Comparison of ENCODE assay signal across 19 cellular contexts in genomic region chr10:75466016-75466415, GRCh38. TPM values are rescaled to one million over a fixed set of nuclear protein-coding genes. Genes with fewer than 3 reads are reported as not detected.
"Had no signal": no experiment of that assay in that cellular context is flagged by ENCODE, and none has a peak within 500 bp of the region (broad histone marks: within the 10 kb centered on the region; RNA-seq: fewer than 3 reads in every experiment).

No MANE protein-coding gene starts in this region.

- ATAC-seq: activated CD4-positive, CD25-positive, alpha-beta regulatory T cell treated with anti-CD3 and anti-CD28 coated beads, Interleukin-2, amount 50 U/mL, for 24 hours; activated CD8-positive, alpha-beta T cell treated with anti-CD3 and anti-CD28 coated beads for 36 hours; activated T-cell treated with anti-CD3 and anti-CD28 coated beads, Interleukin-2, amount 50 U/mL, for 72 hours had no signal

- H3K4me1 Mint-ChIP-seq: activated naive CD4-positive, alpha-beta T cell treated with anti-CD3 and anti-CD28 coated beads, Interleukin-2, amount 10 ng/mL, durations not matched to agents 7 days and 5 days; activated naive CD8-positive, alpha-beta T cell treated with anti-CD3 and anti-CD28 coated beads for 36 hours; central memory CD8-positive, alpha-beta T cell had no signal

- H3K36me3 Mint-ChIP-seq: activated naive CD4-positive, alpha-beta T cell treated with anti-CD3 and anti-CD28 coated beads, Interleukin-2, amount 10 ng/mL, durations not matched to agents 7 days and 5 days; activated naive CD8-positive, alpha-beta T cell treated with anti-CD3 and anti-CD28 coated beads for 36 hours had no signal

- H3K4me3 Mint-ChIP-seq: activated CD8-positive, alpha-beta T cell treated with anti-CD3 and anti-CD28 coated beads for 36 hours; activated naive CD4-positive, alpha-beta T cell treated with anti-CD3 and anti-CD28 coated beads, Interleukin-2, amount 10 ng/mL, durations not matched to agents 7 days and 5 days; activated naive CD8-positive, alpha-beta T cell treated with anti-CD3 and anti-CD28 coated beads for 36 hours; activated T-cell treated with anti-CD3 and anti-CD28 coated beads, Interleukin-2, amount 50 U/mL, for 72 hours; central memory CD8-positive, alpha-beta T cell; T-helper 1 cell treated with Interleukin-12 subunit alpha and Interleukin-12 subunit beta and Interleukin-4 antibody, amounts not matched to agents 30 μg/mL and 1 μg/mL, for 36 hours had no signal

- DNase-seq: activated CD4-positive, alpha-beta T cell treated with anti-CD3 and anti-CD28 coated beads for 4 hours; activated CD8-positive, alpha-beta memory T cell treated with anti-CD3 and anti-CD28 coated beads, Interleukin-2, amount 50 U/mL, for 4 hours; activated CD8-positive, alpha-beta T cell treated with anti-CD3 and anti-CD28 coated beads for 36 hours; activated gamma-delta T cell treated with Interleukin-2 at 50 U/mL for 16 hours; activated naive CD4-positive, alpha-beta T cell treated with anti-CD3 and anti-CD28 coated beads, Interleukin-2, amount 10 ng/mL, durations not matched to agents 7 days and 5 days; activated naive CD8-positive, alpha-beta T cell treated with anti-CD3 and anti-CD28 coated beads for 36 hours; activated T-cell treated with anti-CD3 and anti-CD28 coated beads, Interleukin-2, amount 50 U/mL, for 72 hours; anterior cingulate cortex; Kasumi-1; KBM-7; NCI-H1436 treated with DMSO at 0.1 percent for 48 hours; NCI-H187 treated with DMSO at 0.1 percent for 48 hours; NCI-H2081 treated with DMSO at 0.1 percent for 48 hours; NCI-H446; NCI-H524 had no signal

- H3K27me3 Mint-ChIP-seq: activated naive CD4-positive, alpha-beta T cell treated with anti-CD3 and anti-CD28 coated beads, Interleukin-2, amount 10 ng/mL, durations not matched to agents 7 days and 5 days; activated naive CD8-positive, alpha-beta T cell treated with anti-CD3 and anti-CD28 coated beads for 36 hours had no signal

- H3K9me3 Mint-ChIP-seq: activated CD8-positive, alpha-beta T cell treated with anti-CD3 and anti-CD28 coated beads for 36 hours; activated naive CD4-positive, alpha-beta T cell treated with anti-CD3 and anti-CD28 coated beads, Interleukin-2, amount 10 ng/mL, durations not matched to agents 7 days and 5 days; activated naive CD8-positive, alpha-beta T cell treated with anti-CD3 and anti-CD28 coated beads for 36 hours; activated T-cell treated with anti-CD3 and anti-CD28 coated beads, Interleukin-2, amount 50 U/mL, for 72 hours; activated T-helper 2 cell treated with anti-CD3 and anti-CD28 coated beads, Interferon-gamma antibody, Interleukin-2, Interleukin-4, amounts not matched to agents 10 μg/mL and 5 μg/mL and 100 μg/mL, durations not matched to agents 14 hours and 24 hours and 36 hours; central memory CD8-positive, alpha-beta T cell; T-helper 1 cell treated with Interleukin-12 subunit alpha and Interleukin-12 subunit beta and Interleukin-4 antibody, amounts not matched to agents 30 μg/mL and 1 μg/mL, for 36 hours had no signal

- H3K27ac Mint-ChIP-seq: activated CD8-positive, alpha-beta T cell treated with anti-CD3 and anti-CD28 coated beads for 36 hours; activated naive CD4-positive, alpha-beta T cell treated with anti-CD3 and anti-CD28 coated beads, Interleukin-2, amount 10 ng/mL, durations not matched to agents 7 days and 5 days; activated naive CD8-positive, alpha-beta T cell treated with anti-CD3 and anti-CD28 coated beads for 36 hours; activated T-cell treated with anti-CD3 and anti-CD28 coated beads, Interleukin-2, amount 50 U/mL, for 72 hours; activated T-helper 2 cell treated with anti-CD3 and anti-CD28 coated beads, Interferon-gamma antibody, Interleukin-2, Interleukin-4, amounts not matched to agents 10 μg/mL and 5 μg/mL and 100 μg/mL, durations not matched to agents 14 hours and 24 hours and 36 hours; T-helper 1 cell treated with Interleukin-12 subunit alpha and Interleukin-12 subunit beta and Interleukin-4 antibody, amounts not matched to agents 30 μg/mL and 1 μg/mL, for 36 hours had no signal

RNA-seq across cellular contexts. Expression of gene LRMDA, which starts 34.6 kb away (rescaled TPM):
- total RNA-seq: activated CD8-positive, alpha-beta T cell treated with anti-CD3 and anti-CD28 coated beads for 36 hours; activated naive CD8-positive, alpha-beta T cell treated with anti-CD3 and anti-CD28 coated beads for 36 hours; activated T-cell treated with anti-CD3 and anti-CD28 coated beads, Interleukin-2, amount 50 U/mL, for 72 hours; activated T-helper 2 cell treated with anti-CD3 and anti-CD28 coated beads, Interferon-gamma antibody, Interleukin-2, Interleukin-4, amounts not matched to agents 10 μg/mL and 5 μg/mL and 100 μg/mL, durations not matched to agents 14 hours and 24 hours and 36 hours had no signal
